In the genomic region with DNA sequence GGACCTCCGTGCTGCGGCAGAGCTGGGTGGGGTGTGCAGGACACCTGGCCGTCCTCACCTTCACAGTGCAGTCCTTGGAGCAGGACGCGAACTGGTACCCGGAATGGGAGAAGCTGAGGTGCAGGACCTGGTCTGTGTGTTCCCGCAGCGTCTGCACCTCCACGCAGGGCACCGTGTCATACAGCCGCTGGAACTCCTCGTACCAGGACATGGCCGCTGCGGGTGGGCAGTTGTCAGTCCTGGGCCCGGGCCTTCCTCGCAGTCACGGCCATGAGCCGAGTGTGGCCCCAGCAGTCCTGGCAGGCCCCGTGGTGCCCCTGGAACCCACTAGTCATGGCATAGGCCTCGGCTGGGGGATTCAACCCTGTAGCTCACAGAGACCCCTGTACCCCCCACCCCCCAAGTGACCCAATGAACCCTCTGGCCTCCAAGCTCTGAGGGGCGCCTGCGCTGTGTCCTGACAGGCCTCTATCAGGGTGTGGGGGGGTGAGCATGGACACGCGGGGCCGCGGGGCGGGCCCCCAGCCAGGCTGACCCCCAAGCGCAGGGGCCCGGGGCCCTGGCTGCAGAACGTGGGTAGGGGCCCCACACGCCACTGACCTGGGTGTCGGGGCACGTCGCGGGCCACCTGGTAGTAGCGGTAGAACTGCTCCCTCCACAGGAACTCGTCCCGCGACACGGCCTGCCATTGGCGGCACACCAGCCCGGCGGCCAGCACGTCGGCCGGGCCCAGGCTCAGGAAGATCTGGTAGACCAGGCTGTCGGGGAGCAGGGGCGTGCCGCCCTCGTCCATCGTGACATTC, we compare ENCODE assay signal across 8 cellular contexts. TPM values are rescaled to one million over a fixed set of nuclear protein-coding genes. Genes with fewer than 3 reads are reported as not detected.
DNase-seq lines count a peak whose midpoint lies in the region; ATAC-seq and TF ChIP-seq lines count a peak whose summit lies in the region.

No MANE protein-coding gene starts in this region.

- H3K18ac ChIP-seq in trophoblast cell (ENCODE audit: low read length), result peak overlapping the region; percentile 87

- H3K4ac ChIP-seq in trophoblast cell (ENCODE audit: low read depth, low read length), result peak overlapping the region; percentile 87

- H3K4me1 Mint-ChIP-seq in CD4-positive, alpha-beta T cell (ENCODE audit: low read depth), result peaks cover 5% of the 10 kb centered on the region
- H3K4me1 Mint-ChIP-seq in activated CD8-positive, alpha-beta T cell treated with anti-CD3 and anti-CD28 coated beads for 36 hours (ENCODE audit: low read depth), result peaks cover 14% of the 10 kb centered on the region

- intact Hi-C loops in CD4-positive, alpha-beta T cell (cut with DNase I, micrococcal nuclease), result loop anchor here (1.0 to 10.0 kb wide), 7 partner anchors 35 to 153 kb away; a partner anchor contains a TSS
- intact Hi-C loops in activated CD8-positive, alpha-beta T cell treated with anti-CD3 and anti-CD28 coated beads for 36 hours (cut with micrococcal nuclease), result no loop called here

- no peak overlapping the region for H2BK12ac ChIP-seq in trophoblast cell (ENCODE audit: low read length)

- CTCF ChIA-PET in CD4-positive, alpha-beta T cell (lab: Charles Lee), result interaction anchor here (0.7 to 1.5 kb wide), 7 partner anchors 43 to 153 kb away, joined by 3 to 6 read pairs (median 5); a partner anchor contains a TSS
- CTCF ChIA-PET in activated CD8-positive, alpha-beta T cell treated with anti-CD3 and anti-CD28 coated beads for 36 hours (lab: Charles Lee), result interaction anchor here (0.8 to 5.3 kb wide), 8 partner anchors 33 to 124 kb away, joined by 3 to 82 read pairs (median 3); no protein-coding TSS in a partner anchor

- no peaks in the 10 kb centered on the region for H3K9me3 Mint-ChIP-seq in CD4-positive, alpha-beta T cell
- no peaks in the 10 kb centered on the region for H3K9me3 Mint-ChIP-seq in activated CD8-positive, alpha-beta T cell treated with anti-CD3 and anti-CD28 coated beads for 36 hours

- H3K4me2 ChIP-seq in trophoblast cell (ENCODE audit: low read length), result peak overlapping the region; percentile 77

- whole genome bisulfite sequencing in trophoblast cell (ENCODE audit: extremely low coverage, insufficient coverage, insufficient read length), result no CpG with 5 or more reads among the region's 51 CpGs

- H4K91ac ChIP-seq in trophoblast cell (ENCODE audit: low read depth, low read length), result peak overlapping the region; percentile 98

- peak overlapping the region; percentile 79 for H2AFZ ChIP-seq in trophoblast cell (ENCODE audit: insufficient read depth, low read length, poor library complexity)

- H3K27me3 Mint-ChIP-seq in CD4-positive, alpha-beta T cell, result no peaks in the 10 kb centered on the region
- H3K27me3 Mint-ChIP-seq in activated CD8-positive, alpha-beta T cell treated with anti-CD3 and anti-CD28 coated beads for 36 hours, result no peaks in the 10 kb centered on the region

- peak in 2 of 10 experiments; percentile 21 to 48 for DNase-seq in CD4-positive, alpha-beta T cell
- DNase-seq in GM19240 (ENCODE audit: insufficient read length, low spot score) (peak; percentile 60), fibroblast of the aortic adventitia (ENCODE audit: low read depth) (peak; percentile 16), trophoblast cell (peak in 1 of 2 donors; percentile 40), amniotic stem cell (lab: John Stamatoyannopoulos, UW) (no peak)
- peak; percentile 60 for DNase-seq in activated CD8-positive, alpha-beta T cell treated with anti-CD3 and anti-CD28 coated beads for 36 hours

- peak overlapping the region; percentile 88 for H4K12ac ChIP-seq in trophoblast cell (ENCODE audit: low read depth, low read length)

- no peak for ATAC-seq in CD4-positive, alpha-beta T cell (ENCODE audit: poor library complexity)
- ATAC-seq in HG03521 (IDR thresholded peaks at IDR 0.05; ENCODE audit: unreplicated experiment) (peak; percentile 5), GM21526 (IDR thresholded peaks at IDR 0.05; ENCODE audit: low FRiP score, unreplicated experiment) (no peak)
- peak; percentile 26 for ATAC-seq in activated CD8-positive, alpha-beta T cell treated with anti-CD3 and anti-CD28 coated beads for 36 hours

- peaks cover 13% of the 10 kb centered on the region for H3K79me2 ChIP-seq in trophoblast cell (ENCODE audit: control insufficient read depth, insufficient read depth, low read length, poor library complexity)

- H3K27me3 ChIP-seq in CD4-positive, alpha-beta T cell (ENCODE audit: control insufficient read depth, insufficient read depth, low read length), result no peaks in the 10 kb centered on the region
- H3K27me3 ChIP-seq in trophoblast cell (ENCODE audit: insufficient read depth, low read length), result no peaks in the 10 kb centered on the region

- H3K36me3 ChIP-seq in trophoblast cell (ENCODE audit: control insufficient read depth in 1 of 2, insufficient read depth in 2 of 2, low read length in 2 of 2), result peaks cover 43 to 44% of the 10 kb centered on the region in 2 experiments

- no peak for TF ChIP-seq CTCF in CD4-positive, alpha-beta T cell (IDR thresholded peaks at IDR 0.05)
- no peak for TF ChIP-seq CTCF in activated CD8-positive, alpha-beta T cell treated with anti-CD3 and anti-CD28 coated beads for 36 hours (IDR thresholded peaks at IDR 0.05)
- TF ChIP-seq CTCF in fibroblast of the aortic adventitia (IDR thresholded peaks at IDR 0.05; ENCODE audit: insufficient read depth, low read length), result no peak

- H3K14ac ChIP-seq in trophoblast cell (ENCODE audit: low read length), result peak overlapping the region; percentile 96

- peak overlapping the region; percentile 87 for H3K4me3 Mint-ChIP-seq in CD4-positive, alpha-beta T cell
- peak overlapping the region; percentile 77 for H3K4me3 Mint-ChIP-seq in activated CD8-positive, alpha-beta T cell treated with anti-CD3 and anti-CD28 coated beads for 36 hours

- H3K27ac Mint-ChIP-seq in CD4-positive, alpha-beta T cell, result peak overlapping the region; percentile 58
- peak overlapping the region; percentile 83 for H3K27ac Mint-ChIP-seq in activated CD8-positive, alpha-beta T cell treated with anti-CD3 and anti-CD28 coated beads for 36 hours

- peak overlapping the region; percentile 62 for H2BK120ac ChIP-seq in trophoblast cell (ENCODE audit: insufficient read depth, low read length, poor library complexity)

- H3K9ac ChIP-seq in trophoblast cell (ENCODE audit: low read length), result peak overlapping the region; percentile 96

- H3K9me3 ChIP-seq in CD4-positive, alpha-beta T cell (ENCODE audit: control insufficient read depth, low read length), result no peaks in the 10 kb centered on the region
- peaks cover 4% of the 10 kb centered on the region for H3K9me3 ChIP-seq in trophoblast cell (ENCODE audit: insufficient read depth, low read depth, low read length)

- peaks cover 8 to 11% of the 10 kb centered on the region in 2 experiments for H3K4me1 ChIP-seq in trophoblast cell (ENCODE audit: control insufficient read depth in 1 of 2, insufficient read depth in 2 of 2, low read length in 2 of 2)

- H2BK5ac ChIP-seq in trophoblast cell (ENCODE audit: low read depth, low read length, poor library complexity), result peak overlapping the region; percentile 90

- POLR2A ChIA-PET in CD4-positive, alpha-beta T cell (lab: Charles Lee), result interaction anchor here (0.7 to 2.1 kb wide), 6 partner anchors 48 to 130 kb away, joined by 3 to 17 read pairs (median 4); a partner anchor contains a TSS
- POLR2A ChIA-PET in activated CD8-positive, alpha-beta T cell treated with anti-CD3 and anti-CD28 coated beads for 36 hours (lab: Charles Lee), result interaction anchor here (0.7 to 1.4 kb wide), 6 partner anchors 10 to 136 kb away, joined by 3 to 5 read pairs (median 3); a partner anchor contains a TSS

- H2AK5ac ChIP-seq in trophoblast cell (ENCODE audit: low read length), result peak overlapping the region; percentile 72

- peaks cover 11% of the 10 kb centered on the region for H3K79me1 ChIP-seq in trophoblast cell (ENCODE audit: low read length)

- H3K27ac ChIP-seq in CD4-positive, alpha-beta T cell (ENCODE audit: low read depth, low read length), result peak overlapping the region; percentile 21
- peak overlapping the region; percentile 80 for H3K27ac ChIP-seq in trophoblast cell (ENCODE audit: low read depth, low read length)

- H3K4me3 ChIP-seq in fibroblast of the aortic adventitia (ENCODE audit: low read depth, low read length) (peak overlapping the region; percentile 83), trophoblast cell (ENCODE audit: low read depth, low read length) (peak overlapping the region; percentile 98)

- H4K8ac ChIP-seq in trophoblast cell (ENCODE audit: low read depth, low read length), result peak overlapping the region; percentile 89

- peak overlapping the region; percentile 2 for H3K23ac ChIP-seq in trophoblast cell (ENCODE audit: low read length)

- peaks cover 23% of the 10 kb centered on the region for H3K36me3 Mint-ChIP-seq in CD4-positive, alpha-beta T cell (ENCODE audit: low read depth)
- H3K36me3 Mint-ChIP-seq in activated CD8-positive, alpha-beta T cell treated with anti-CD3 and anti-CD28 coated beads for 36 hours (ENCODE audit: low read depth), result peaks cover 25% of the 10 kb centered on the region

RNA-seq across cellular contexts. Expression of a gene that starts 1.0 kb away (rescaled TPM):
- total RNA-seq in CD4-positive, alpha-beta T cell, result 10 to 100 TPM; 41.0 to 41.7 TPM
- 10 to 100 TPM; 53.4 to 54.0 TPM for total RNA-seq in activated CD8-positive, alpha-beta T cell treated with anti-CD3 and anti-CD28 coated beads for 36 hours
- 52.6 and 139 TPM in 2 replicates for total RNA-seq in fibroblast of the aortic adventitia (ENCODE audit: low replicate concordance)
- polyA plus RNA-seq in trophoblast cell (2013), result 74.0 and 80.2 TPM in 2 replicates

RNA-seq across cellular contexts. Expression of a gene that starts 1.6 kb away (rescaled TPM):
- not detected for total RNA-seq in CD4-positive, alpha-beta T cell
- total RNA-seq in activated CD8-positive, alpha-beta T cell treated with anti-CD3 and anti-CD28 coated beads for 36 hours, result under 1 TPM in 1 of 2 experiments, not detected in 1; 0.83 TPM
- 0.36 TPM in 1 of 2 replicates, not detected in the other for total RNA-seq in fibroblast of the aortic adventitia (ENCODE audit: low replicate concordance)
- polyA plus RNA-seq in trophoblast cell (2013), result 1.2 and 2.2 TPM in 2 replicates

RNA-seq across cellular contexts. Expression of a gene that starts 8.6 kb away (rescaled TPM):
- 1 to 10 TPM; 1.3 to 1.5 TPM for total RNA-seq in CD4-positive, alpha-beta T cell
- 1 to 10 TPM; 1.3 to 2.1 TPM for total RNA-seq in activated CD8-positive, alpha-beta T cell treated with anti-CD3 and anti-CD28 coated beads for 36 hours
- total RNA-seq in fibroblast of the aortic adventitia (ENCODE audit: low replicate concordance), result not detected in 2 replicates
- 0.25 and 0.31 TPM in 2 replicates for polyA plus RNA-seq in trophoblast cell (2013)

RNA-seq across cellular contexts. Expression of a gene that starts 33.8 kb away (rescaled TPM):
- total RNA-seq in CD4-positive, alpha-beta T cell, result 10 to 100 TPM; 40.6 to 41.0 TPM
- not detected for total RNA-seq in activated CD8-positive, alpha-beta T cell treated with anti-CD3 and anti-CD28 coated beads for 36 hours
- total RNA-seq in fibroblast of the aortic adventitia (ENCODE audit: low replicate concordance), result 27.6 and 32.8 TPM in 2 replicates
- 4.4 and 4.7 TPM in 2 replicates for polyA plus RNA-seq in trophoblast cell (2013)

RNA-seq across cellular contexts. Expression of a gene that starts 39.3 kb away (rescaled TPM):
- 1 to 10 TPM in 1 of 2 experiments, under 1 TPM in 1; 0.93 to 1.0 TPM for total RNA-seq in CD4-positive, alpha-beta T cell
- total RNA-seq in activated CD8-positive, alpha-beta T cell treated with anti-CD3 and anti-CD28 coated beads for 36 hours, result not detected
- total RNA-seq in fibroblast of the aortic adventitia (ENCODE audit: low replicate concordance), result 0.54 and 15.3 TPM in 2 replicates
- 0.15 and 0.17 TPM in 2 replicates for polyA plus RNA-seq in trophoblast cell (2013)

Comparison
In these comparisons a context has a peak if more than half of its experiments do, and no peak if none do; other contexts are left out.
1. ATAC-seq: peak in HG03521 (single experiment) and activated CD8-positive, alpha-beta T cell treated with anti-CD3 and anti-CD28 coated beads for 36 hours (single experiment); none in CD4-positive, alpha-beta T cell (single experiment) and GM21526 (single experiment).